ENCODE assay signal across 19 cellular contexts in genomic region chr10:64394744-64395143, GRCh38.
DNase-seq lines count a peak whose midpoint lies in the region; ATAC-seq and TF ChIP-seq lines count a peak whose summit lies in the region.
"Had no signal": no experiment of that assay in that cellular context is flagged by ENCODE, and none has a peak within 500 bp of the region (broad histone marks: within the 10 kb centered on the region; RNA-seq: fewer than 3 reads in every experiment).

No MANE protein-coding gene starts in this region.

- no peak overlapping the region for H2BK5ac ChIP-seq in mesenchymal stem cell (ENCODE audit: low read depth, low read length, poor library complexity, severe bottlenecking)

- H2AFZ ChIP-seq in mesenchymal stem cell (ENCODE audit: low read depth, low read length) = no peak overlapping the region

- H3K4me3 ChIP-seq in choroid plexus epithelial cell (ENCODE audit: low read depth, low read length) (no peak overlapping the region), mesenchymal stem cell (ENCODE audit: insufficient read depth in 1 of 2, low read depth in 1 of 2, low read length in 2 of 2) (no peak overlapping the region)
- H3K4me3 ChIP-seq: A549, heart right ventricle, lung had no signal

- H3K23ac ChIP-seq in mesenchymal stem cell (ENCODE audit: low read length in 2 of 2) = no peak overlapping the region

- no peak overlapping the region for H4K91ac ChIP-seq in mesenchymal stem cell (ENCODE audit: low read length)

- no peaks in the 10 kb centered on the region for H3K27me3 ChIP-seq in mesenchymal stem cell (ENCODE audit: control insufficient read depth in 1 of 2, insufficient read depth in 1 of 2, low read length in 2 of 2)
- H3K27me3 ChIP-seq: heart right ventricle had no signal

- no peak overlapping the region for H3K4ac ChIP-seq in mesenchymal stem cell (ENCODE audit: low read depth in 1 of 2, low read length in 2 of 2)

- DNase-seq in ACHN (peak; percentile 36), HS-5 (ENCODE audit: low read depth) (peak; percentile 14), choroid plexus epithelial cell (ENCODE audit: low read depth) (peak; percentile 39), mesenchymal stem cell (no peak), cerebellum (ENCODE audit: low spot score) (no peak), caudate nucleus (lab: John Stamatoyannopoulos, UW) (no peak), NOMO-1 treated with dmso at 0.1 percent for 144 hours (lab: John Stamatoyannopoulos, UW; ENCODE audit: unreplicated experiment) (no peak)
- DNase-seq: activated CD4-positive, alpha-beta T cell treated with anti-CD3 and anti-CD28 coated beads for 4 hours; activated CD8-positive, alpha-beta memory T cell treated with anti-CD3 and anti-CD28 coated beads, Interleukin-2, amount 10 ng/mL, durations not matched to agents 7 days and 5 days; cerebellar nuclear complex; heart right ventricle; immature natural killer cell; naive B cell; NCI-H2029 treated with DMSO at 0.1 percent for 48 hours; NCI-H446 treated with DMSO at 0.1 percent for 48 hours; stimulated activated CD4-positive, alpha-beta T cell treated with anti-CD3 and anti-CD28 coated beads, Interleukin-1b, Interleukin-23, amount 100 ng/mL, for 48 hours had no signal

- no peak for TF ChIP-seq CTCF in choroid plexus epithelial cell (conservative IDR thresholded peaks at IDR 0.05; ENCODE audit: low read depth, low read length)

- H4K8ac ChIP-seq in mesenchymal stem cell (ENCODE audit: low read length) = no peak overlapping the region

- H2AK5ac ChIP-seq in mesenchymal stem cell (ENCODE audit: low read length, severe bottlenecking) = no peak overlapping the region

- no peak overlapping the region for H3K18ac ChIP-seq in mesenchymal stem cell (ENCODE audit: low read depth in 1 of 2, low read length in 2 of 2)

- no peak overlapping the region for H3K9ac ChIP-seq in mesenchymal stem cell (ENCODE audit: low read length)

- no peaks in the 10 kb centered on the region for H3K36me3 ChIP-seq in mesenchymal stem cell (ENCODE audit: control insufficient read depth in 1 of 2, insufficient read depth in 2 of 2, low read depth in 1 of 2, low read length in 2 of 2)
- H3K36me3 ChIP-seq: heart right ventricle had no signal

- peaks cover 2% of the 10 kb centered on the region for H3K4me1 ChIP-seq in mesenchymal stem cell (ENCODE audit: control insufficient read depth, insufficient read depth, low read depth, low read length)
- H3K4me1 ChIP-seq: A549 had no signal

- H2BK120ac ChIP-seq in mesenchymal stem cell (ENCODE audit: low read depth, low read length) = no peak overlapping the region

- H2BK15ac ChIP-seq in mesenchymal stem cell (ENCODE audit: low read depth, poor library complexity, severe bottlenecking) = no peak overlapping the region

- no peak overlapping the region for H3K14ac ChIP-seq in mesenchymal stem cell (ENCODE audit: low read length in 2 of 2)

- H3K9me3 ChIP-seq in mesenchymal stem cell (ENCODE audit: control insufficient read depth, low read length) = no peaks in the 10 kb centered on the region
- H3K9me3 ChIP-seq: A549 had no signal

- 94% methylated on average over 1 of the region's 1 CpG for WGBS in mesenchymal stem cell

- ATAC-seq in HG03378 (IDR thresholded peaks at IDR 0.05; ENCODE audit: unreplicated experiment) = no peak
- ATAC-seq: A549; activated CD8-positive, alpha-beta memory T cell treated with anti-CD3 and anti-CD28 coated beads, Interleukin-2, amount 10 ng/mL, durations not matched to agents 7 days and 5 days; heart right ventricle had no signal

- H3K4me2 ChIP-seq in mesenchymal stem cell (ENCODE audit: low read length, poor library complexity, severe bottlenecking) = no peak overlapping the region
- H3K4me2 ChIP-seq: A549 had no signal

- H3K79me1 ChIP-seq in mesenchymal stem cell (replicated peaks; ENCODE audit: low read length, poor library complexity, severe bottlenecking) = no peaks in the 10 kb centered on the region

- peak overlapping the region; percentile 68 for H3K27ac ChIP-seq in mesenchymal stem cell (ENCODE audit: low read length, poor library complexity, severe bottlenecking)
- H3K27ac ChIP-seq in caudate nucleus (ENCODE audit: low read depth, low read length) = no peak overlapping the region
- H3K27ac ChIP-seq: A549, heart right ventricle had no signal

- in situ Hi-C loops in ACHN (cut with HindIII; ENCODE audit: low pct_ligation_motif_present, low pct_unique_long_range_greater_than_20kb, low sequenced_read_pairs) = no loop called here

- H2BK12ac ChIP-seq in mesenchymal stem cell (ENCODE audit: low read length in 2 of 2) = no peak overlapping the region

Comparison
In these comparisons a context has a peak if more than half of its experiments do, and no peak if none do; other contexts are left out.
1. DNase-seq: peak in ACHN (single experiment), HS-5 (single experiment) and choroid plexus epithelial cell (single experiment); none in mesenchymal stem cell (single experiment), cerebellum (single experiment), caudate nucleus (0 of 61) and NOMO-1 treated with dmso at 0.1 percent for 144 hours (single experiment).